ENCODE assay signal across 14 cellular contexts in genomic region chr7:10237306-10237705, GRCh38.
DNase-seq lines count a peak whose midpoint lies in the region; ATAC-seq, FAIRE-seq and TF ChIP-seq lines count a peak whose summit lies in the region.
"Had no signal": no experiment of that assay in that cellular context is flagged by ENCODE, and none has a peak within 500 bp of the region (broad histone marks: within the 10 kb centered on the region; RNA-seq: fewer than 3 reads in every experiment).

No MANE protein-coding gene starts in this region.

- no peaks in the 10 kb centered on the region for H3K9me3 ChIP-seq in pancreas
- H3K9me3 ChIP-seq in naive thymus-derived CD4-positive, alpha-beta T cell (ENCODE audit: control insufficient read depth in 2 of 3, low read length in 3 of 3) = no peaks in the 10 kb centered on the region
- no peaks in the 10 kb centered on the region for H3K9me3 ChIP-seq in CD8-positive, alpha-beta memory T cell (ENCODE audit: low read length)

- no peaks in the 10 kb centered on the region for H3K36me3 ChIP-seq in pancreas
- no peaks in the 10 kb centered on the region for H3K36me3 ChIP-seq in naive thymus-derived CD4-positive, alpha-beta T cell (ENCODE audit: control insufficient read depth in 2 of 3, insufficient read depth in 3 of 3, low read length in 3 of 3)
- no peaks in the 10 kb centered on the region for H3K36me3 ChIP-seq in CD8-positive, alpha-beta memory T cell (ENCODE audit: insufficient read depth, low read length)

- no peak overlapping the region for H3K4me3 ChIP-seq in pancreas
- H3K4me3 ChIP-seq in naive thymus-derived CD4-positive, alpha-beta T cell (ENCODE audit: low read length) = no peak overlapping the region
- no peak overlapping the region for H3K4me3 ChIP-seq in CD8-positive, alpha-beta memory T cell (ENCODE audit: low read length)

- H3K27me3 ChIP-seq in pancreas = no peaks in the 10 kb centered on the region
- H3K27me3 ChIP-seq in naive thymus-derived CD4-positive, alpha-beta T cell (ENCODE audit: control insufficient read depth in 2 of 2, insufficient read depth in 2 of 2, low read length in 2 of 2) = no peaks in the 10 kb centered on the region
- H3K27me3 ChIP-seq in CD8-positive, alpha-beta memory T cell (ENCODE audit: insufficient read depth, low read length, poor library complexity, severe bottlenecking) = no peaks in the 10 kb centered on the region

- WGBS in pancreas, 2 donors = 40 to 49% methylated on average over 2 of the region's 2 CpGs

- peaks cover 0 to 16% (median 2%) of the 10 kb centered on the region in 11 donors for H3K9me3 Mint-ChIP-seq in naive thymus-derived CD4-positive, alpha-beta T cell
- H3K9me3 Mint-ChIP-seq in CD8-positive, alpha-beta memory T cell = peaks cover 2 to 37% (median 3%) of the 10 kb centered on the region in 5 donors

- peaks cover 0 to 6% (median 4%) of the 10 kb centered on the region in 3 donors for H3K4me1 ChIP-seq in pancreas
- no peaks in the 10 kb centered on the region for H3K4me1 ChIP-seq in naive thymus-derived CD4-positive, alpha-beta T cell (ENCODE audit: control insufficient read depth in 2 of 2, insufficient read depth in 2 of 2, low read length in 2 of 2)
- H3K4me1 ChIP-seq in CD8-positive, alpha-beta memory T cell (ENCODE audit: insufficient read depth, low read length) = no peaks in the 10 kb centered on the region
- H3K4me1 ChIP-seq: parathyroid adenoma had no signal

- no peaks in the 10 kb centered on the region for H3K4me1 Mint-ChIP-seq in naive thymus-derived CD4-positive, alpha-beta T cell
- no peaks in the 10 kb centered on the region for H3K4me1 Mint-ChIP-seq in CD8-positive, alpha-beta memory T cell

- H3K36me3 Mint-ChIP-seq in naive thymus-derived CD4-positive, alpha-beta T cell = no peaks in the 10 kb centered on the region
- no peaks in the 10 kb centered on the region for H3K36me3 Mint-ChIP-seq in CD8-positive, alpha-beta memory T cell
- H3K36me3 Mint-ChIP-seq: CD8-positive, alpha-beta T cell had no signal

- H3K27ac ChIP-seq in pancreas = no peak overlapping the region
- H3K27ac ChIP-seq in naive thymus-derived CD4-positive, alpha-beta T cell (ENCODE audit: low read depth, low read length) = no peak overlapping the region
- H3K27ac ChIP-seq in CD8-positive, alpha-beta memory T cell (ENCODE audit: low read depth, low read length) = no peak overlapping the region
- H3K27ac ChIP-seq: parathyroid adenoma had no signal

- intact Hi-C loops in pancreas (cut with DNase I) = no loop called here
- intact Hi-C loops in naive thymus-derived CD4-positive, alpha-beta T cell (cut with micrococcal nuclease) = no loop called here

- CTCF ChIA-PET in naive thymus-derived CD4-positive, alpha-beta T cell (lab: Charles Lee) = no interaction called here
- CTCF ChIA-PET in CD8-positive, alpha-beta memory T cell (lab: Charles Lee) = no interaction called here

- POLR2A ChIA-PET in naive thymus-derived CD4-positive, alpha-beta T cell (lab: Charles Lee) = no interaction called here
- POLR2A ChIA-PET in CD8-positive, alpha-beta memory T cell (lab: Charles Lee) = no interaction called here

- peak; percentile 41 to 75 (median 68) for ATAC-seq in pancreas
- ATAC-seq in naive thymus-derived CD4-positive, alpha-beta T cell = no peak
- ATAC-seq: activated CD4-positive, CD25-positive, alpha-beta regulatory T cell treated with anti-CD3 and anti-CD28 coated beads, Interleukin-2, amount 50 U/mL, for 24 hours; CD8-positive, alpha-beta T cell; stimulated activated naive CD8-positive, alpha-beta T cell treated with anti-CD3 and anti-CD28 coated beads, Interleukin-15, Interleukin-2, amounts not matched to agents 100 U/mL and 50 U/mL, for 24 hours had no signal

- DNase-seq in HT1080 (ENCODE audit: low read depth) = peak; percentile 95
- peak; percentile 61 for DNase-seq in T1000 (lab: John Stamatoyannopoulos, UW)
- peak; percentile 94 for DNase-seq in foreskin melanocyte
- DNase-seq in pancreas = peak in 2 of 6 donors; percentile 8 to 17
- no peak for DNase-seq in naive thymus-derived CD4-positive, alpha-beta T cell
- no peak for DNase-seq in stimulated activated CD4-positive, alpha-beta T cell treated with anti-CD3 and anti-CD28 coated beads, Interleukin-1b, Interleukin-23, amount 100 ng/mL, for 48 hours
- no peak for DNase-seq in CD8-positive, alpha-beta memory T cell
- DNase-seq: activated T-cell treated with anti-CD3 and anti-CD28 coated beads, Interleukin-2, amount 50 U/mL, for 1 hour; caudate nucleus; CD8-positive, alpha-beta T cell; stimulated activated CD4-positive, alpha-beta T cell treated with anti-CD3 and anti-CD28 coated beads, Interleukin-4, amount 100 ng/mL, for 1 hour; stimulated activated naive CD8-positive, alpha-beta T cell treated with anti-CD3 and anti-CD28 coated beads, Interleukin-15, Interleukin-2, amounts not matched to agents 100 U/mL and 50 U/mL, for 24 hours had no signal

- no peaks in the 10 kb centered on the region for H3K27me3 Mint-ChIP-seq in naive thymus-derived CD4-positive, alpha-beta T cell
- no peaks in the 10 kb centered on the region for H3K27me3 Mint-ChIP-seq in CD8-positive, alpha-beta memory T cell

- FAIRE-seq in pancreas (lab: Jason Lieb, UNC) = no peak

- TF ChIP-seq CTCF in pancreas (IDR thresholded peaks at IDR 0.05) = no peak

- no peak overlapping the region for H3K4me3 Mint-ChIP-seq in naive thymus-derived CD4-positive, alpha-beta T cell
- H3K4me3 Mint-ChIP-seq in CD8-positive, alpha-beta memory T cell = no peak overlapping the region
- H3K4me3 Mint-ChIP-seq: CD8-positive, alpha-beta T cell had no signal

- no peak overlapping the region for H3K27ac Mint-ChIP-seq in naive thymus-derived CD4-positive, alpha-beta T cell
- no peak overlapping the region for H3K27ac Mint-ChIP-seq in CD8-positive, alpha-beta memory T cell
- H3K27ac Mint-ChIP-seq: CD8-positive, alpha-beta T cell had no signal

Comparison
In these comparisons a context has a peak if more than half of its experiments do, and no peak if none do; other contexts are left out.
1. DNase-seq: peak in HT1080 (single experiment), T1000 (single experiment) and foreskin melanocyte (single experiment); none in naive thymus-derived CD4-positive, alpha-beta T cell (0 of 9), stimulated activated CD4-positive, alpha-beta T cell treated with anti-CD3 and anti-CD28 coated beads, Interleukin-1b, Interleukin-23, amount 100 ng/mL, for 48 hours (single experiment) and CD8-positive, alpha-beta memory T cell (0 of 5).